In genomic region chr5:5497132-5497748, GRCh38 we compare ENCODE assay signal across 9 cellular contexts.
DNase-seq lines count a peak whose midpoint lies in the region; ATAC-seq lines count a peak whose summit lies in the region.
"Had no signal": no experiment of that assay in that cellular context is flagged by ENCODE, and none has a peak within 500 bp of the region (broad histone marks: within the 10 kb centered on the region; RNA-seq: fewer than 3 reads in every experiment).

No MANE protein-coding gene starts in this region.

- DNase-seq in DMS114 treated with DMSO at 0.1 percent for 48 hours (lab: John Stamatoyannopoulos, UW; ENCODE audit: unreplicated experiment) (peak; percentile 24), MV-4-11 (lab: John Stamatoyannopoulos, UW) (peak; percentile 55), SJCRH30 (peak; percentile 4 to 26), epidermal melanocyte (ENCODE audit: insufficient read length, low spot score) (peak; percentile 70), middle frontal gyrus (ENCODE audit: extremely low spot score, low spot score) (peak; percentile 54), NCI-H1436 treated with DMSO at 0.1 percent for 48 hours (lab: John Stamatoyannopoulos, UW) (no peak)
- DNase-seq: activated B cell treated with CpG ODN at 0.5 μM for 24 hours had no signal

- no peaks in the 10 kb centered on the region for H3K27me3 ChIP-seq in SJCRH30

- no peaks in the 10 kb centered on the region for H3K36me3 ChIP-seq in SJCRH30

- no peaks in the 10 kb centered on the region for H3K4me1 ChIP-seq in SJCRH30

- no peak overlapping the region for H3K4me3 ChIP-seq in SJCRH30

- H3K27ac ChIP-seq in SJCRH30: no peak overlapping the region

- no peaks in the 10 kb centered on the region for H3K9me3 ChIP-seq in SJCRH30 (replicated peaks)

- ATAC-seq in GM21360 (IDR thresholded peaks at IDR 0.05; ENCODE audit: unreplicated experiment): peak; percentile 63
- no peak for ATAC-seq in HG03439 (IDR thresholded peaks at IDR 0.05; ENCODE audit: unreplicated experiment)
